8 cellular contexts compared by ENCODE assay signal in genomic region chr2:130873700-130874346, GRCh38. TPM values are rescaled to one million over a fixed set of nuclear protein-coding genes. Genes with fewer than 3 reads are reported as not detected.
DNase-seq lines count a peak whose midpoint lies in the region; ATAC-seq and TF ChIP-seq lines count a peak whose summit lies in the region.

No MANE protein-coding gene starts in this region.

- H4K20me1 ChIP-seq in GM23338 (replicated peaks; ENCODE audit: insufficient read depth) (no peaks in the 10 kb centered on the region), Loucy (ENCODE audit: insufficient read depth, low read length, poor library complexity, severe bottlenecking) (no peaks in the 10 kb centered on the region), SU-DHL-6 (ENCODE audit: low read depth, low read length) (no peaks in the 10 kb centered on the region)

- H3K4me3 Mint-ChIP-seq in GM23338 = no peak overlapping the region
- H3K4me3 Mint-ChIP-seq in activated naive CD8-positive, alpha-beta T cell treated with anti-CD3 and anti-CD28 coated beads, Interleukin-2, amount 50 U/mL, for 24 hours = no peak overlapping the region

- intact Hi-C loops in heart right ventricle (cut with DNase I) = loop anchor here in 8 of 10 donors (1.0 to 5.0 kb wide), 4 partner anchors 75 to 77 kb away; no protein-coding TSS in a partner anchor

- no peak overlapping the region for H3K4me2 ChIP-seq in GM23338
- no peak overlapping the region for H3K4me2 ChIP-seq in Loucy (ENCODE audit: low read depth, low read length, poor library complexity, severe bottlenecking)
- no peak overlapping the region for H3K4me2 ChIP-seq in SU-DHL-6 (ENCODE audit: low read depth, low read length, poor library complexity, severe bottlenecking)

- no peak overlapping the region for H2AFZ ChIP-seq in GM23338
- peak overlapping the region; percentile 62 for H2AFZ ChIP-seq in Loucy (ENCODE audit: low read length)
- no peak overlapping the region for H2AFZ ChIP-seq in SU-DHL-6 (ENCODE audit: low read depth, low read length, severe bottlenecking)

- no peak overlapping the region for H3K9ac ChIP-seq in Loucy (ENCODE audit: low read depth, low read length, poor library complexity, severe bottlenecking)
- no peak overlapping the region for H3K9ac ChIP-seq in SU-DHL-6 (ENCODE audit: low read length)

- TF ChIP-seq CTCF in GM23338 (conservative IDR thresholded peaks at IDR 0.05; ENCODE audit: low read depth in 2 of 2) = peak; percentile 67 to 83
- TF ChIP-seq CTCF in Loucy (conservative IDR thresholded peaks at IDR 0.05; ENCODE audit: low read length) = peak; percentile 70
- peak; percentile 66 for TF ChIP-seq CTCF in SU-DHL-6 (IDR thresholded peaks at IDR 0.05; ENCODE audit: insufficient read depth, low read length, poor library complexity, severe bottlenecking)
- TF ChIP-seq CTCF in heart right ventricle (IDR thresholded peaks at IDR 0.05) = peak; percentile 34 to 71 (median 67)

- H3K36me3 ChIP-seq in GM23338 (ENCODE audit: insufficient read depth) = no peaks in the 10 kb centered on the region
- H3K36me3 ChIP-seq in Loucy (ENCODE audit: insufficient read depth, low read length) = no peaks in the 10 kb centered on the region
- H3K36me3 ChIP-seq in SU-DHL-6 (ENCODE audit: low read length) = no peaks in the 10 kb centered on the region
- no peaks in the 10 kb centered on the region for H3K36me3 ChIP-seq in heart right ventricle

- ATAC-seq in GM23338 (peak; percentile 83), heart right ventricle (peak in 7 of 8 donors; percentile 47 to 69 (median 64))
- ATAC-seq in activated naive CD8-positive, alpha-beta T cell treated with anti-CD3 and anti-CD28 coated beads, Interleukin-2, amount 50 U/mL, for 24 hours = peak; percentile 72

- no peak overlapping the region for H3K27ac ChIP-seq in GM23338 (ENCODE audit: low read depth)
- H3K27ac ChIP-seq in SU-DHL-6 (ENCODE audit: low read depth, low read length) = no peak overlapping the region
- H3K27ac ChIP-seq in heart right ventricle = no peak overlapping the region

- H3K27ac Mint-ChIP-seq in GM23338 = no peak overlapping the region
- no peak overlapping the region for H3K27ac Mint-ChIP-seq in activated naive CD8-positive, alpha-beta T cell treated with anti-CD3 and anti-CD28 coated beads, Interleukin-2, amount 50 U/mL, for 24 hours

- DNase-seq in G401 (ENCODE audit: low spot score) (peak; percentile 69), GM23338 (ENCODE audit: low spot score) (peak; percentile 87), heart right ventricle (peak; percentile 45 to 70), renal cortical epithelial cell (ENCODE audit: low read depth) (peak; percentile 45), NK-92 (lab: John Stamatoyannopoulos, UW; ENCODE audit: unreplicated experiment) (no peak)
- DNase-seq in activated naive CD8-positive, alpha-beta T cell treated with anti-CD3 and anti-CD28 coated beads, Interleukin-2, amount 50 U/mL, for 24 hours = peak; percentile 76

- no peaks in the 10 kb centered on the region for H3K27me3 ChIP-seq in GM23338 (ENCODE audit: insufficient read depth)
- no peaks in the 10 kb centered on the region for H3K27me3 ChIP-seq in Loucy (ENCODE audit: insufficient read depth, low read length, poor library complexity, severe bottlenecking)
- H3K27me3 ChIP-seq in SU-DHL-6 (ENCODE audit: low read length) = no peaks in the 10 kb centered on the region
- peaks cover 0 to 39% (median 11%) of the 10 kb centered on the region in 7 donors for H3K27me3 ChIP-seq in heart right ventricle

- no peaks in the 10 kb centered on the region for H3K9me2 ChIP-seq in GM23338 (ENCODE audit: insufficient read depth)
- no peaks in the 10 kb centered on the region for H3K9me2 ChIP-seq in Loucy (replicated peaks; ENCODE audit: low read depth, low read length)
- H3K9me2 ChIP-seq in SU-DHL-6 (replicated peaks; ENCODE audit: insufficient read depth, low read length) = no peaks in the 10 kb centered on the region

- H3K4me3 ChIP-seq in GM23338 (no peak overlapping the region), Loucy (ENCODE audit: low read length, poor library complexity, severe bottlenecking) (no peak overlapping the region), SU-DHL-6 (ENCODE audit: insufficient read depth, low read length, poor library complexity, severe bottlenecking) (no peak overlapping the region), heart right ventricle (no peak overlapping the region)

- H3F3A ChIP-seq in GM23338 (replicated peaks; ENCODE audit: low read depth) = no peaks in the 10 kb centered on the region
- H3F3A ChIP-seq in Loucy (ENCODE audit: low read depth) = no peaks in the 10 kb centered on the region
- H3F3A ChIP-seq in SU-DHL-6 (ENCODE audit: insufficient read depth) = no peaks in the 10 kb centered on the region

- no peaks in the 10 kb centered on the region for H3K79me2 ChIP-seq in GM23338 (replicated peaks; ENCODE audit: insufficient read depth)
- H3K79me2 ChIP-seq in Loucy (ENCODE audit: insufficient read depth, low read length) = no peaks in the 10 kb centered on the region
- H3K79me2 ChIP-seq in SU-DHL-6 (ENCODE audit: insufficient read depth, low read length) = no peaks in the 10 kb centered on the region

- H3K4me1 Mint-ChIP-seq in GM23338 = no peaks in the 10 kb centered on the region
- peaks cover 8% of the 10 kb centered on the region for H3K4me1 Mint-ChIP-seq in activated naive CD8-positive, alpha-beta T cell treated with anti-CD3 and anti-CD28 coated beads, Interleukin-2, amount 50 U/mL, for 24 hours

- peaks cover 3% of the 10 kb centered on the region for H3K27me3 Mint-ChIP-seq in GM23338 (ENCODE audit: insufficient read depth, low read depth, poor library complexity)
- H3K27me3 Mint-ChIP-seq in activated naive CD8-positive, alpha-beta T cell treated with anti-CD3 and anti-CD28 coated beads, Interleukin-2, amount 50 U/mL, for 24 hours = peaks cover 14% of the 10 kb centered on the region

- H3K9me3 ChIP-seq in Loucy (ENCODE audit: insufficient read depth, low read depth, low read length) (no peaks in the 10 kb centered on the region), SU-DHL-6 (ENCODE audit: insufficient read depth, low read length) (no peaks in the 10 kb centered on the region), heart right ventricle (peaks cover 0 to 13% (median 0%) of the 10 kb centered on the region in 11 donors)

- H3K36me3 Mint-ChIP-seq in GM23338 (ENCODE audit: low read depth) = no peaks in the 10 kb centered on the region
- H3K36me3 Mint-ChIP-seq in activated naive CD8-positive, alpha-beta T cell treated with anti-CD3 and anti-CD28 coated beads, Interleukin-2, amount 50 U/mL, for 24 hours (ENCODE audit: low read depth) = no peaks in the 10 kb centered on the region

- H3K4me1 ChIP-seq in GM23338 (ENCODE audit: insufficient read depth) (no peaks in the 10 kb centered on the region), Loucy (ENCODE audit: insufficient read depth, low read length, poor library complexity, severe bottlenecking) (peaks cover 5% of the 10 kb centered on the region), heart right ventricle (no peaks in the 10 kb centered on the region)

- peaks cover 7% of the 10 kb centered on the region; the same call in 2 of the 3 replicates for H3K9me3 Mint-ChIP-seq in GM23338
- H3K9me3 Mint-ChIP-seq in activated naive CD8-positive, alpha-beta T cell treated with anti-CD3 and anti-CD28 coated beads, Interleukin-2, amount 50 U/mL, for 24 hours = no peaks in the 10 kb centered on the region

- in situ Hi-C loops in G401 (cut with HindIII; ENCODE audit: low sequenced_read_pairs) = no loop called here

- 33% methylated on average over 9 of the region's 9 CpGs for WGBS in heart right ventricle, 2 donors

RNA-seq across cellular contexts. Expression of gene ARHGEF4, which starts 37.1 kb away (rescaled TPM):
- 0.10 TPM in 1 of 2 replicates, not detected in the other for total RNA-seq in G401 (2014; rRNA removed; shearing (Covaris generic))
- total RNA-seq in GM23338 (2014; rRNA removed; shearing (Covaris generic)) = 11.8 and 16.6 TPM in 2 replicates
- 4.6 and 6.9 TPM in 2 replicates for polyA plus RNA-seq in GM23338 (2016; fragmentation: Nextera tagmentation; extraction: Ambion mirVana)
- total RNA-seq in heart right ventricle = 1 to 10 TPM; 2.5 to 6.5 (median 3.9) TPM
- 1 to 10 TPM in 1 of 2 donors, under 1 TPM in 1; 0.67 to 3.2 TPM for polyA plus RNA-seq in heart right ventricle
- total RNA-seq in renal cortical epithelial cell = 0.35 and 0.40 TPM in 2 replicates
